ENCODE assay signal across 26 cellular contexts in the genomic region with DNA sequence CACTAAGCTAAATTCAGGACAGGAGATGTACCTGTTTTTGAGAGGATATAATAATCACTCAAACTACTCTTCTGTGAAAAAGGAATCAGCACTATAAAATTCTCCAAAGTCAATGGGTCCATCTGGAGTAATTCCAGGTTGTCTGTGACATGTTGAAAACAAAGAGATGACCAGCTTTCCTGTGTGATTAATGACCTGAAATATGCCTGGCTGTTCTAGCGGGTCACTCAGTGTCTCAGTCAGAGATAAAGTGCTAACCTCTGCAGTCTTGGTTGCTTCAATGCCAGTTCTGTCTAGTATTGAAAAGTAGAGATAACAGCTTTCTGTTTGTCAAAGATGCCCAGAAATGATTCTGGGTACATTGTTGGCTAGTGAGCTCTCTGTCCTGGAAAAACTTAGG.
"Had no signal": no experiment of that assay in that cellular context is flagged by ENCODE, and none has a peak within 500 bp of the region (broad histone marks: within the 10 kb centered on the region; RNA-seq: fewer than 3 reads in every experiment).

No MANE protein-coding gene starts in this region.

- H3K27me3 ChIP-seq: esophagus squamous epithelium, neural progenitor cell, testis, uterus had no signal

- H3K27me3 Mint-ChIP-seq: activated CD4-positive, alpha-beta T cell treated with anti-CD3 and anti-CD28 coated beads for 36 hours; activated CD8-positive, alpha-beta memory T cell treated with anti-CD3 and anti-CD28 coated beads, Interleukin-2, amount 10 ng/mL, durations not matched to agents 7 days and 5 days; central memory CD8-positive, alpha-beta T cell; dendritic cell treated with granulocyte-macrophage colony-stimulating factor and Interleukin-4, amounts not matched to agents 40 ng/mL and 50 ng/mL, for 4 days had no signal

- H3K9me3 ChIP-seq: esophagus squamous epithelium, psoas muscle, testis, uterus had no signal

- H3K9me3 Mint-ChIP-seq: activated T-helper 2 cell treated with anti-CD3 and anti-CD28 coated beads, Interferon-gamma antibody, Interleukin-2, Interleukin-4, amounts not matched to agents 10 μg/mL and 5 μg/mL and 100 μg/mL, durations not matched to agents 14 hours and 24 hours and 36 hours; dendritic cell treated with granulocyte-macrophage colony-stimulating factor and Interleukin-4, amounts not matched to agents 40 ng/mL and 50 ng/mL, for 4 days; neural progenitor cell had no signal

- H3K4me1 ChIP-seq: esophagus squamous epithelium, parathyroid adenoma, psoas muscle, testis, uterus had no signal

- H3K27ac Mint-ChIP-seq: activated CD4-positive, alpha-beta T cell treated with anti-CD3 and anti-CD28 coated beads for 36 hours; activated CD8-positive, alpha-beta memory T cell treated with anti-CD3 and anti-CD28 coated beads, Interleukin-2, amount 10 ng/mL, durations not matched to agents 7 days and 5 days; activated CD8-positive, alpha-beta T cell treated with anti-CD3 and anti-CD28 coated beads, Interleukin-2, amount 10 ng/mL, durations not matched to agents 7 days and 5 days; activated naive CD4-positive, alpha-beta T cell treated with anti-CD3 and anti-CD28 coated beads, Interleukin-2, amount 50 U/mL, for 72 hours; activated T-helper 2 cell treated with anti-CD3 and anti-CD28 coated beads, Interferon-gamma antibody, Interleukin-2, Interleukin-4, amounts not matched to agents 10 μg/mL and 5 μg/mL and 100 μg/mL, durations not matched to agents 14 hours and 24 hours and 36 hours; dendritic cell treated with granulocyte-macrophage colony-stimulating factor and Interleukin-4, amounts not matched to agents 40 ng/mL and 50 ng/mL, for 4 days; natural killer cell; neural progenitor cell had no signal

- H3K4me3 ChIP-seq: esophagus squamous epithelium, neural progenitor cell, psoas muscle, testis, uterus had no signal

- H3K4me1 Mint-ChIP-seq: activated CD4-positive, alpha-beta T cell treated with anti-CD3 and anti-CD28 coated beads for 36 hours; activated CD8-positive, alpha-beta memory T cell treated with anti-CD3 and anti-CD28 coated beads, Interleukin-2, amount 10 ng/mL, durations not matched to agents 7 days and 5 days; central memory CD8-positive, alpha-beta T cell; natural killer cell had no signal

- FAIRE-seq: kidney had no signal

- H3K36me3 Mint-ChIP-seq: activated CD8-positive, alpha-beta memory T cell treated with anti-CD3 and anti-CD28 coated beads, Interleukin-2, amount 10 ng/mL, durations not matched to agents 7 days and 5 days; activated naive CD4-positive, alpha-beta T cell treated with anti-CD3 and anti-CD28 coated beads, Interleukin-2, amount 50 U/mL, for 72 hours; natural killer cell; neural progenitor cell had no signal

- H3K36me3 ChIP-seq: esophagus squamous epithelium, neural progenitor cell, uterus had no signal

- H3K4me3 Mint-ChIP-seq: activated CD4-positive, alpha-beta T cell treated with anti-CD3 and anti-CD28 coated beads for 36 hours; activated CD8-positive, alpha-beta memory T cell treated with anti-CD3 and anti-CD28 coated beads, Interleukin-2, amount 10 ng/mL, durations not matched to agents 7 days and 5 days; activated CD8-positive, alpha-beta T cell treated with anti-CD3 and anti-CD28 coated beads, Interleukin-2, amount 10 ng/mL, durations not matched to agents 7 days and 5 days; central memory CD8-positive, alpha-beta T cell; dendritic cell treated with granulocyte-macrophage colony-stimulating factor and Interleukin-4, amounts not matched to agents 40 ng/mL and 50 ng/mL, for 4 days; natural killer cell; neural progenitor cell had no signal

- DNase-seq: activated CD4-positive, alpha-beta T cell treated with anti-CD3 and anti-CD28 coated beads for 36 hours; activated CD4-positive, CD25-positive, alpha-beta regulatory T cell; activated CD8-positive, alpha-beta memory T cell treated with anti-CD3 and anti-CD28 coated beads, Interleukin-2, amount 10 ng/mL, durations not matched to agents 7 days and 5 days; activated CD8-positive, alpha-beta T cell treated with anti-CD3 and anti-CD28 coated beads, Interleukin-2, amount 10 ng/mL, durations not matched to agents 7 days and 5 days; activated naive CD4-positive, alpha-beta T cell; activated T-cell treated with anti-CD3 and anti-CD28 coated beads, Interleukin-2, amount 50 U/mL, for 48 hours; aorta; esophagus squamous epithelium; foreskin melanocyte; kidney; natural killer cell; occipital lobe; psoas muscle; right cardiac atrium; stimulated activated CD4-positive, alpha-beta T cell treated with anti-CD3 and anti-CD28 coated beads, Interleukin-2, amount 100 ng/mL, for 48 hours; stimulated activated naive CD4-positive, alpha-beta T cell treated with Interleukin-2 at 50 U/mL for 16 hours; testis; trophoblast cell; uterus had no signal

- H3K27ac ChIP-seq: epithelial cell of prostate, esophagus squamous epithelium, neural progenitor cell, parathyroid adenoma, psoas muscle, testis, uterus had no signal

- ATAC-seq: activated CD4-positive, alpha-beta T cell treated with anti-CD3 and anti-CD28 coated beads for 36 hours; activated CD8-positive, alpha-beta memory T cell treated with anti-CD3 and anti-CD28 coated beads, Interleukin-2, amount 10 ng/mL, durations not matched to agents 7 days and 5 days; activated CD8-positive, alpha-beta T cell treated with anti-CD3 and anti-CD28 coated beads, Interleukin-2, amount 10 ng/mL, durations not matched to agents 7 days and 5 days; activated naive CD4-positive, alpha-beta T cell treated with anti-CD3 and anti-CD28 coated beads, Interleukin-2, amount 50 U/mL, for 72 hours; natural killer cell; psoas muscle; right cardiac atrium had no signal
